Comparison of ENCODE assay signal across 21 cellular contexts in the genomic region with DNA sequence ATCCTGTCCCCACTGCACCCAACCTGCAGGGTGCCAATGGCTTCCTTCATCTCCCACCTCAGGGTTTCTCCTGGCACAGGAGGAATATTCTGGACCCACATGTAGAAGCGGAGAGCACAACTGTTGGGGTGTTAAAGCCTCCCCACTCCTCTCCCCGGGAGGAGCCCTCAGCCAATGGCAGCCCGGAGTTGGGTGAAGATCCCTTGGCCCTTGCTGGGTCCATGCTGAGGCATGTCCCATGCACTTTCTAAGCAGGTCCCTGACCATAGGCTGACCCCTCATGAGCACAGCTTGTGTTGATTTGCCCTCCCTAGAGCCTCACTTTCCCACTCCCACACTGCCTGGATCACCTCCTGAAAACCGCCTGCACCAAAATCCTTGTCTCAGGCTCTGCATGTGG.
"Had no signal": no experiment of that assay in that cellular context is flagged by ENCODE, and none has a peak within 500 bp of the region (broad histone marks: within the 10 kb centered on the region; RNA-seq: fewer than 3 reads in every experiment).

No MANE protein-coding gene starts in this region.

- H3K4me3 ChIP-seq: K562, SJCRH30 had no signal

- DNase-seq: Kasumi-1, MM.1S, NCI-H1092 treated with DMSO at 0.1 percent for 48 hours, NCI-H1436, NCI-H187, NCI-H2029, NCI-H2081 treated with DMSO at 0.1 percent for 48 hours, NCI-H2171, NCI-H226, NCI-H446, NCI-H510A, NCI-H524 treated with DMSO at 0.1 percent for 48 hours, NCI-H69, NCI-H774, SHP77 treated with DMSO at 0.1 percent for 48 hours, SJCRH30 had no signal

- H3K4me2 ChIP-seq: KMS-11 had no signal

- H3K36me3 ChIP-seq: SJCRH30 had no signal

- H3K9me3 ChIP-seq: SJCRH30 had no signal

- H3K4me3 Mint-ChIP-seq: IgD-negative memory B cell had no signal

- H3K9ac ChIP-seq: KMS-11 had no signal

- H3K27ac Mint-ChIP-seq: IgD-negative memory B cell had no signal

- H3K27me3 ChIP-seq: SJCRH30 had no signal

- H3K27ac ChIP-seq: HL-60, KMS-11, RWPE1, SJCRH30 had no signal

- ATAC-seq: K562 had no signal

- H3K9me3 Mint-ChIP-seq: IgD-negative memory B cell had no signal
